Comparison of ENCODE assay signal across 19 cellular contexts in the genomic region with DNA sequence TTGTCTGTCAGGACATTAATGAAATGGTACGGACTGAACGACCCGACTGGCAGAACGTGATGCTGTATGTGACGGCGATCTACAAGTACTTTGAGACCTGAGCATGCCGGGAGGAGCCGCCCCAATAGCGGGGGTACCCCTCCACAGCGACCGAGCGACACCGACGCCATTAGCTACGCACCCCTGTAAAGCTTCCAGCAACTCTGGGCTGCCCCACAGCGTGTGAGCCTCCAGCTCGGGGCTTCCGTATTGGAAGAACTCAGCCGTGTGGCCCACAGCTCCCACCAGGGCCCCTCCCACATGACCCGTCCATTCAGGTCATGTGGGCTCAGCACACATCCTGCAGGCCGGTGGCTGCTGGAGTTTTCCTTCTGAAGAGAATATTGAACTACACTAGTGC. TPM values are rescaled to one million over a fixed set of nuclear protein-coding genes. Genes with fewer than 3 reads are reported as not detected.
DNase-seq lines count a peak whose midpoint lies in the region; ATAC-seq and TF ChIP-seq lines count a peak whose summit lies in the region.
"Had no signal": no experiment of that assay in that cellular context is flagged by ENCODE, and none has a peak within 500 bp of the region (broad histone marks: within the 10 kb centered on the region; RNA-seq: fewer than 3 reads in every experiment).

No MANE protein-coding gene starts in this region.

- H2AFZ ChIP-seq in osteoblast (ENCODE audit: low read length) = no peak overlapping the region

- H4K20me1 ChIP-seq in osteoblast (ENCODE audit: insufficient read depth, low read length) = peaks cover 27% of the 10 kb centered on the region

- H3K79me2 ChIP-seq in osteoblast (ENCODE audit: insufficient read depth, low read length) = peaks cover 6% of the 10 kb centered on the region

- DNase-seq in left ventricle myocardium superior = peak; percentile 28
- DNase-seq in Right ventricle myocardium superior = no peak
- peak; percentile 64 for DNase-seq in epidermal melanocyte (ENCODE audit: insufficient read length, low spot score)
- DNase-seq in osteoblast (ENCODE audit: insufficient read length, low spot score, missing footprints) = peak; percentile 3
- DNase-seq in spleen = peak; percentile 64
- DNase-seq in RKO (ENCODE audit: low spot score) = no peak
- DNase-seq: CD4-positive, CD25-positive, alpha-beta regulatory T cell; DMS79; H9; MV-4-11; NCI-H1105 treated with DMSO at 0.1 percent for 48 hours; NCI-H2081; NCI-H2171 treated with DMSO at 0.1 percent for 48 hours; NCI-H446; NCI-H526 treated with DMSO at 0.1 percent for 48 hours; OCI-M1; SIG-M5 had no signal

- no peak overlapping the region for H3K27ac ChIP-seq in osteoblast (ENCODE audit: low read depth, low read length)
- H3K27ac ChIP-seq in spleen = no peak overlapping the region

- no peak for TF ChIP-seq POLR2A in spleen (IDR thresholded peaks at IDR 0.05)

- H3K4me1 ChIP-seq in osteoblast (ENCODE audit: insufficient read depth, low read length) (no peaks in the 10 kb centered on the region), spleen (peaks cover 0 to 14% (median 3%) of the 10 kb centered on the region in 6 donors)

- no peak overlapping the region for H3K4me2 ChIP-seq in osteoblast (ENCODE audit: insufficient read depth, low read length)

- peak; percentile 14 for ATAC-seq in left ventricle myocardium superior
- no peak for ATAC-seq in Right ventricle myocardium superior (ENCODE audit: poor library complexity)
- no peak for ATAC-seq in HG02798 (IDR thresholded peaks at IDR 0.05; ENCODE audit: poor library complexity, unreplicated experiment)
- no peak for ATAC-seq in GM21360 (IDR thresholded peaks at IDR 0.05; ENCODE audit: unreplicated experiment)

- 90 to 94% (median 91%) methylated on average over 16 to 21 of the region's 21 CpGs for WGBS in spleen, 5 donors

- intact Hi-C loops in left ventricle myocardium superior (cut with micrococcal nuclease) (no loop called here), Right ventricle myocardium superior (cut with DNase I) (no loop called here), spleen (cut with DNase I; ENCODE audit: low total_unique reads) (no loop called here)

- H3K4me3 ChIP-seq in osteoblast (ENCODE audit: insufficient read depth, low read length) (no peak overlapping the region), spleen (no peak overlapping the region)

- H3K36me3 ChIP-seq in osteoblast (ENCODE audit: insufficient read depth, low read length) = peaks cover 46% of the 10 kb centered on the region
- H3K36me3 ChIP-seq in spleen = peaks cover 0 to 90% (median 37%) of the 10 kb centered on the region in 6 donors

- no peaks in the 10 kb centered on the region for H3K9me3 ChIP-seq in osteoblast (ENCODE audit: low read depth, low read length)
- no peaks in the 10 kb centered on the region for H3K9me3 ChIP-seq in spleen

- no peak for TF ChIP-seq CTCF in osteoblast (IDR thresholded peaks at IDR 0.05; ENCODE audit: extremely low read depth, low read depth, low read length)
- TF ChIP-seq CTCF in spleen (IDR thresholded peaks at IDR 0.05 in 8 of 11, conservative IDR thresholded peaks at IDR 0.05 in 3 of 11) = no peak

- H3K27me3 ChIP-seq in osteoblast (ENCODE audit: insufficient read depth, low read length) = no peaks in the 10 kb centered on the region
- no peaks in the 10 kb centered on the region for H3K27me3 ChIP-seq in spleen (replicated peaks in 1 of 7)

RNA-seq across cellular contexts. Expression of a gene that starts 12.9 kb away (rescaled TPM):
- total RNA-seq in left ventricle myocardium superior (4.1 TPM), Right ventricle myocardium superior (4.1 TPM), osteoblast (0.72 and 1.2 TPM in 2 replicates), spleen (10 to 100 TPM; 15.8 to 31.1 (median 25.2) TPM)
- polyA plus RNA-seq in spleen = 10 to 100 TPM in 2 of 3 donors, 1 to 10 TPM in 1; 8.3 to 14.8 (median 14.2) TPM

Comparison
In these comparisons a context has a peak if more than half of its experiments do, and no peak if none do; other contexts are left out.
1. DNase-seq: peak in left ventricle myocardium superior (single experiment), epidermal melanocyte (single experiment), osteoblast (single experiment) and spleen (single experiment); none in Right ventricle myocardium superior (single experiment) and RKO (single experiment).